ENCODE assay signal across 1 cellular context in genomic region chr2:167140330-167140729, GRCh38.
TF ChIP-seq lines count a peak whose summit lies in the region.

No MANE protein-coding gene starts in this region.

TF ChIP-seq in HCT116, 20 proteins besides CTCF, POLR2A, EP300 and RAD21 (continued from another document):
- TF ChIP-seq EGR1 (IDR thresholded peaks at IDR 0.05; ENCODE audit: low read depth), result no peak
- TF ChIP-seq ZNF274 (IDR thresholded peaks at IDR 0.05; ENCODE audit: low read depth, low read length), result no peak
- no peak for TF ChIP-seq TCF7L2 (IDR thresholded peaks at IDR 0.05; ENCODE audit: borderline replicate concordance, extremely low read depth, insufficient read depth, insufficient read length)
- TF ChIP-seq EZH2 (IDR thresholded peaks at IDR 0.05), result no peak
- TF ChIP-seq, protein P1, sequence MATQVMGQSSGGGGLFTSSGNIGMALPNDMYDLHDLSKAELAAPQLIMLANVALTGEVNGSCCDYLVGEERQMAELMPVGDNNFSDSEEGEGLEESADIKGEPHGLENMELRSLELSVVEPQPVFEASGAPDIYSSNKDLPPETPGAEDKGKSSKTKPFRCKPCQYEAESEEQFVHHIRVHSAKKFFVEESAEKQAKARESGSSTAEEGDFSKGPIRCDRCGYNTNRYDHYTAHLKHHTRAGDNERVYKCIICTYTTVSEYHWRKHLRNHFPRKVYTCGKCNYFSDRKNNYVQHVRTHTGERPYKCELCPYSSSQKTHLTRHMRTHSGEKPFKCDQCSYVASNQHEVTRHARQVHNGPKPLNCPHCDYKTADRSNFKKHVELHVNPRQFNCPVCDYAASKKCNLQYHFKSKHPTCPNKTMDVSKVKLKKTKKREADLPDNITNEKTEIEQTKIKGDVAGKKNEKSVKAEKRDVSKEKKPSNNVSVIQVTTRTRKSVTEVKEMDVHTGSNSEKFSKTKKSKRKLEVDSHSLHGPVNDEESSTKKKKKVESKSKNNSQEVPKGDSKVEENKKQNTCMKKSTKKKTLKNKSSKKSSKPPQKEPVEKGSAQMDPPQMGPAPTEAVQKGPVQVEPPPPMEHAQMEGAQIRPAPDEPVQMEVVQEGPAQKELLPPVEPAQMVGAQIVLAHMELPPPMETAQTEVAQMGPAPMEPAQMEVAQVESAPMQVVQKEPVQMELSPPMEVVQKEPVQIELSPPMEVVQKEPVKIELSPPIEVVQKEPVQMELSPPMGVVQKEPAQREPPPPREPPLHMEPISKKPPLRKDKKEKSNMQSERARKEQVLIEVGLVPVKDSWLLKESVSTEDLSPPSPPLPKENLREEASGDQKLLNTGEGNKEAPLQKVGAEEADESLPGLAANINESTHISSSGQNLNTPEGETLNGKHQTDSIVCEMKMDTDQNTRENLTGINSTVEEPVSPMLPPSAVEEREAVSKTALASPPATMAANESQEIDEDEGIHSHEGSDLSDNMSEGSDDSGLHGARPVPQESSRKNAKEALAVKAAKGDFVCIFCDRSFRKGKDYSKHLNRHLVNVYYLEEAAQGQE (IDR thresholded peaks at IDR 0.05; ENCODE audit: low read depth), result no peak
- TF ChIP-seq SP1 (IDR thresholded peaks at IDR 0.05; ENCODE audit: low read depth), result no peak
- TF ChIP-seq, protein P2, sequence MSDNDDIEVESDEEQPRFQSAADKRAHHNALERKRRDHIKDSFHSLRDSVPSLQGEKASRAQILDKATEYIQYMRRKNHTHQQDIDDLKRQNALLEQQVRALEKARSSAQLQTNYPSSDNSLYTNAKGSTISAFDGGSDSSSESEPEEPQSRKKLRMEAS (IDR thresholded peaks at IDR 0.05), result no peak
- no peak for TF ChIP-seq ZBTB33 (IDR thresholded peaks at IDR 0.05; ENCODE audit: extremely low read depth, insufficient replicate concordance, low read length)
- TF ChIP-seq FOSL1 (IDR thresholded peaks at IDR 0.05; ENCODE audit: low read depth), result no peak
- no peak for TF ChIP-seq YY1 (IDR thresholded peaks at IDR 0.05; ENCODE audit: extremely low read depth, insufficient replicate concordance, low read depth, low read length)
- TF ChIP-seq POLR2AphosphoS5 (IDR thresholded peaks at IDR 0.05; ENCODE audit: low read depth, low read length), result no peak
- no peak for TF ChIP-seq ZFX (IDR thresholded peaks at IDR 0.05)
